In genomic region chr1:183635606-183636333, GRCh38 we compare ENCODE assay signal across 8 cellular contexts. TPM values are rescaled to one million over a fixed set of nuclear protein-coding genes. Genes with fewer than 3 reads are reported as not detected.
DNase-seq lines count a peak whose midpoint lies in the region; ATAC-seq, FAIRE-seq and TF ChIP-seq lines count a peak whose summit lies in the region.

Gene ARPC5, minus strand, starts transcription at chr1:183635783. Its CDS starts 124 bp downstream, at chr1:183635659.

- 1% methylated on average over 65 of the region's 65 CpGs for WGBS in heart right ventricle, 2 donors

- H3K4me1 ChIP-seq in heart right ventricle = peaks cover 3 to 54% (median 42%) of the 10 kb centered on the region in 9 donors
- H3K4me1 ChIP-seq in upper lobe of right lung = peaks cover 31% of the 10 kb centered on the region

- H3K27me3 ChIP-seq in heart right ventricle (no peaks in the 10 kb centered on the region), upper lobe of right lung (no peaks in the 10 kb centered on the region)

- DNase-seq in GM12891 (ENCODE audit: insufficient read length, low spot score) (peak; percentile 76), NCI-H146 treated with DMSO at 0.1 percent for 48 hours (lab: John Stamatoyannopoulos, UW; ENCODE audit: unreplicated experiment) (peak; percentile 98), amniotic epithelial cell (ENCODE audit: low read depth) (peak; percentile 97), heart right ventricle (peak; percentile 96 to 98), posterior vena cava (ENCODE audit: low spot score) (peak; percentile 99), upper lobe of right lung (peak; percentile 99)

- H3K36me3 ChIP-seq in heart right ventricle (peaks cover 0 to 23% (median 0%) of the 10 kb centered on the region in 9 donors), upper lobe of right lung (peaks cover 11% of the 10 kb centered on the region)

- peak; percentile 97 for FAIRE-seq in GM12891 (lab: Jason Lieb, UNC)

- H3K27ac ChIP-seq in heart right ventricle (peak within 1 kb of the TSS; percentile 68 to 98 (median 94)), upper lobe of right lung (peak within 1 kb of the TSS; percentile 96)

- TF ChIP-seq POLR2A in GM12891 (IDR thresholded peaks at IDR 0.05; ENCODE audit: low read depth, low read length) = peak; percentile 93

- peak; percentile 77 for ATAC-seq in HG02852 (IDR thresholded peaks at IDR 0.05; ENCODE audit: unreplicated experiment)
- ATAC-seq in heart right ventricle = peak; percentile 95 to 98 (median 96)
- ATAC-seq in upper lobe of right lung = peak; percentile 96

- intact Hi-C loops in T-helper 1 cell treated with Interleukin-12 subunit alpha and Interleukin-12 subunit beta and Interleukin-4 antibody, amounts not matched to agents 30 ng/mL and 1 ng/mL, for 36 hours (cut with micrococcal nuclease) = loop anchor here (1.0 to 10.0 kb wide), 13 partner anchors 17 to 1929 kb away; partner anchors contain the start of genes C1orf21, DHX9, EDEM3 and GLUL
- intact Hi-C loops in heart right ventricle (cut with DNase I) (loop anchor here in 4 of 10 donors (2.0 to 10.0 kb wide), 3 partner anchors 161 to 165 kb away; partner anchors contain the start of gene SMG7 (in 3 of the 4)), posterior vena cava (cut with DNase I) (no loop called here), upper lobe of right lung (cut with DNase I) (no loop called here)

- H3K4me3 ChIP-seq in heart right ventricle = peak within 1 kb of the TSS; percentile 67 to 92 (median 86)
- peak within 1 kb of the TSS; percentile 88 for H3K4me3 ChIP-seq in upper lobe of right lung

- TF ChIP-seq CTCF in heart right ventricle (IDR thresholded peaks at IDR 0.05) (no peak), upper lobe of right lung (IDR thresholded peaks at IDR 0.05) (no peak)

- H3K9me3 ChIP-seq in heart right ventricle (no peaks in the 10 kb centered on the region), upper lobe of right lung (no peaks in the 10 kb centered on the region)

TF ChIP-seq in GM12891, 5 proteins besides CTCF, POLR2A, EP300 and RAD21:
- peak; percentile 86 for TF ChIP-seq SPI1 (IDR thresholded peaks at IDR 0.05; ENCODE audit: low read depth, low read length)
- TF ChIP-seq POLR2AphosphoS5 (IDR thresholded peaks at IDR 0.05; ENCODE audit: low read depth, low read length) = peak; percentile 96
- TF ChIP-seq TAF1 (IDR thresholded peaks at IDR 0.05; ENCODE audit: low read depth, low read length) = peak; percentile 74
- TF ChIP-seq PAX5 (IDR thresholded peaks at IDR 0.05; ENCODE audit: insufficient read depth, low read length, severe bottlenecking) = no peak
- 0 out of 2 replicates have a peak, but pooled peaks have one; percentile 19 for TF ChIP-seq POU2F2 (IDR thresholded peaks at IDR 0.05; ENCODE audit: low read depth, low read length)

RNA-seq across cellular contexts. Expression of gene ARPC5, which starts in this region (rescaled TPM):
- polyA plus RNA-seq in GM12891 (2012; ENCODE audit: low read depth, missing spikeins) = 240 TPM
- total RNA-seq in T-helper 1 cell treated with Interleukin-12 subunit alpha and Interleukin-12 subunit beta and Interleukin-4 antibody, amounts not matched to agents 30 ng/mL and 1 ng/mL, for 36 hours = 243 and 249 TPM in 2 replicates
- total RNA-seq in heart right ventricle (10 to 100 TPM; 23.8 to 60.2 (median 28.1) TPM), posterior vena cava (100 to 1,000 TPM; 118 TPM), upper lobe of right lung (181 TPM)
- 10 to 100 TPM; 42.4 to 57.8 TPM for polyA plus RNA-seq in heart right ventricle

Comparison
In these comparisons a context has a peak if more than half of its experiments do, and no peak if none do; other contexts are left out.
1. Peak in every context shown above with its lines: DNase-seq, ATAC-seq, H3K4me3 ChIP-seq and H3K27ac ChIP-seq.